In the genomic region with DNA sequence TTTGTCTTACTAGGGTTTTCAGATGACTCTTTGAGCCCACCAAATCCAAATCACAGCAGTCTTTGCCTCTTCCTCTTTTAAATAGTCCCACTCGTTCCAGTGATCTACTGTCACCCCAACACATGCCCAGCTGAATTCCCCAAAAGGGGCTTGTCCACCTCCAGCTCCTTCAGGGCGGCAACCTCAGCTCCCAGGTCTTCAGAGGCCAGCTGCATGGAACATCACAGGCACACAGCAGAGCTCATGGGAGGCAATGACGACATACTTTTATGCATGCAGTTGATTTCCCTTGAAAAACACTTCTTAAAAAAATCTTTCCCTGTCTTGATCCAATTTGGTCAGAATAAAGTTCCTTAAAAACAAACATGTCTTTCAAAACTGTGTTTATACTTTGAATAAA, we compare ENCODE assay signal across 17 cellular contexts.
A peak's percentile ranks its signal among the peaks of the same experiment; 100 is the strongest.
DNase-seq lines count a peak whose midpoint lies in the region; ATAC-seq, FAIRE-seq and TF ChIP-seq lines count a peak whose summit lies in the region.
"Had no signal": no experiment of that assay in that cellular context is flagged by ENCODE, and none has a peak within 500 bp of the region (broad histone marks: within the 10 kb centered on the region; RNA-seq: fewer than 3 reads in every experiment).

No MANE protein-coding gene starts in this region.

- peak; percentile 19 for DNase-seq in GM23338 (ENCODE audit: low spot score)
- no peak for DNase-seq in GM12878 (ENCODE audit: low read depth, low spot score)
- DNase-seq in osteocyte (ENCODE audit: extremely low spot score, unreplicated experiment): no peak
- no peak for DNase-seq in activated CD8-positive, alpha-beta memory T cell treated with anti-CD3 and anti-CD28 coated beads for 24 hours
- DNase-seq in OCI-LY7 (ENCODE audit: low spot score): no peak
- DNase-seq: C1 segment of cervical spinal cord; CD4-positive, alpha-beta T cell; DMS79 treated with DMSO at 0.1 percent for 48 hours; EL; HCEC 1CT; HFFc6 had no signal

- TF ChIP-seq POLR2A in GM12878 (IDR thresholded peaks at IDR 0.05; ENCODE audit: low read depth, low read length): no peak

- in situ Hi-C loops in GM12878 (cut with MboI): no loop called here

- H3K4me2 ChIP-seq in GM23338 (no peak overlapping the region), GM12878 (ENCODE audit: control insufficient read depth, insufficient read depth) (no peak overlapping the region), OCI-LY7 (ENCODE audit: low read length) (no peak overlapping the region)

- H3K27me3 Mint-ChIP-seq in GM23338 (ENCODE audit: insufficient read depth, low read depth, poor library complexity) (peaks cover 79% of the 10 kb centered on the region), nephron (ENCODE audit: low read depth) (no peaks in the 10 kb centered on the region), osteocyte (ENCODE audit: unreplicated experiment) (no peaks in the 10 kb centered on the region)
- H3K27me3 Mint-ChIP-seq: B cell had no signal

- H3K4me3 Mint-ChIP-seq in GM23338 (no peak overlapping the region), nephron (no peak overlapping the region), osteocyte (ENCODE audit: unreplicated experiment) (no peak overlapping the region)
- H3K4me3 Mint-ChIP-seq: B cell; CD4-positive, alpha-beta T cell; HFFc6 had no signal

- no peaks in the 10 kb centered on the region for H3K36me3 Mint-ChIP-seq in GM23338 (ENCODE audit: low read depth)
- H3K36me3 Mint-ChIP-seq in nephron (ENCODE audit: low read depth): peaks cover 3% of the 10 kb centered on the region
- no peaks in the 10 kb centered on the region for H3K36me3 Mint-ChIP-seq in osteocyte (ENCODE audit: unreplicated experiment)

- H3F3A ChIP-seq in GM23338 (replicated peaks; ENCODE audit: low read depth): no peaks in the 10 kb centered on the region

- H3K9me3 ChIP-seq in GM12878 (replicated peaks; ENCODE audit: control insufficient read depth, insufficient read depth, low read length) (no peaks in the 10 kb centered on the region; the same call in 2 of the 3 replicates), OCI-LY7 (ENCODE audit: low read length) (no peaks in the 10 kb centered on the region)

- H3K4me3 ChIP-seq in GM23338 (no peak overlapping the region), GM12878 (no peak overlapping the region), OCI-LY7 (ENCODE audit: low read depth, low read length, poor library complexity, severe bottlenecking) (no peak overlapping the region)

- FAIRE-seq in GM12878 (lab: Jason Lieb, UNC): no peak
- FAIRE-seq: GM19239, HepG2, HTR-8/SVneo had no signal

- no peak overlapping the region for H3K27ac ChIP-seq in GM23338 (ENCODE audit: low read depth)
- H3K27ac ChIP-seq in GM12878 (ENCODE audit: control insufficient read depth, insufficient read depth): 0 out of 2 replicates have a peak overlapping the region, but pooled peaks have one; percentile 13
- H3K27ac ChIP-seq in OCI-LY7 (ENCODE audit: low read depth, low read length, poor library complexity, severe bottlenecking): no peak overlapping the region

- H3K4me1 ChIP-seq in GM23338 (ENCODE audit: insufficient read depth): no peaks in the 10 kb centered on the region; the same call in 1 of the 2 replicates
- H3K4me1 ChIP-seq in GM12878 (ENCODE audit: control insufficient read depth, insufficient read depth, low read length): peaks cover 13% of the 10 kb centered on the region
- H3K4me1 ChIP-seq in OCI-LY7 (ENCODE audit: insufficient read depth, low read length, poor library complexity, severe bottlenecking): no peaks in the 10 kb centered on the region

- no peaks in the 10 kb centered on the region for H3K9me2 ChIP-seq in GM23338 (ENCODE audit: insufficient read depth)
- H3K9me2 ChIP-seq in OCI-LY7 (ENCODE audit: insufficient read depth, low read length): no peaks in the 10 kb centered on the region

- H3K27ac Mint-ChIP-seq in GM23338: no peak overlapping the region
- H3K27ac Mint-ChIP-seq in nephron: peak overlapping the region in 2 of 3 experiments; percentile 11 to 76
- H3K27ac Mint-ChIP-seq in osteocyte (ENCODE audit: unreplicated experiment): peak overlapping the region; percentile 63
- H3K27ac Mint-ChIP-seq: B cell; CD4-positive, alpha-beta T cell; HFFc6 had no signal

- TF ChIP-seq EP300 in GM12878 (IDR thresholded peaks at IDR 0.05; ENCODE audit: borderline replicate concordance in 1 of 2, control insufficient read depth in 1 of 2, low read depth in 2 of 2, low read length in 2 of 2): no peak

- H4K20me1 ChIP-seq in GM23338 (replicated peaks; ENCODE audit: insufficient read depth): no peaks in the 10 kb centered on the region
- no peaks in the 10 kb centered on the region for H4K20me1 ChIP-seq in GM12878 (ENCODE audit: control insufficient read depth, insufficient read depth)
- H4K20me1 ChIP-seq in OCI-LY7 (ENCODE audit: insufficient read depth, low read length): no peaks in the 10 kb centered on the region

- no peaks in the 10 kb centered on the region for H3K9me3 Mint-ChIP-seq in GM23338
- H3K9me3 Mint-ChIP-seq in nephron: no peaks in the 10 kb centered on the region
- H3K9me3 Mint-ChIP-seq in osteocyte (ENCODE audit: unreplicated experiment): no peaks in the 10 kb centered on the region
- H3K9me3 Mint-ChIP-seq: CD4-positive, alpha-beta T cell; HFFc6 had no signal

- RAD21 ChIA-PET in GM12878 (lab: Charles Lee; ENCODE audit: unreplicated experiment): interaction anchor here (0.6 kb wide), 1 partner anchor 158 kb away, joined by 3 read pairs; no protein-coding TSS in a partner anchor

- H3K9ac ChIP-seq in GM12878 (ENCODE audit: control insufficient read depth, insufficient read depth, low read length): no peak overlapping the region

- CTCF ChIA-PET in GM12878 (lab: Yijun Ruan, JAX) (no interaction called here), OCI-LY7 (lab: Charles Lee; ENCODE audit: unreplicated experiment) (no interaction called here)

- WGBS in GM12878 (ENCODE audit: insufficient coverage, insufficient replicate concordance, low lambda C conversion rate, missing lambda C conversion rate): 25% methylated on average over 3 of the region's 3 CpGs

- intact Hi-C loops in GM12878 (cut with micrococcal nuclease; ENCODE audit: unreplicated experiment) (no loop called here), OCI-LY7 (cut with micrococcal nuclease; ENCODE audit: unreplicated experiment) (no loop called here)

- POLR2A ChIA-PET in GM12878 (lab: Charles Lee): no interaction called here
- POLR2A ChIA-PET in OCI-LY7 (lab: Charles Lee): no interaction called here

- H3K36me3 ChIP-seq in GM23338 (ENCODE audit: insufficient read depth) (no peaks in the 10 kb centered on the region), GM12878 (ENCODE audit: control insufficient read depth in 2 of 2, insufficient read depth in 2 of 2, low read length in 1 of 2) (no peaks in the 10 kb centered on the region), OCI-LY7 (ENCODE audit: insufficient read depth, low read length) (no peaks in the 10 kb centered on the region)

- TF ChIP-seq CTCF in GM23338 (conservative IDR thresholded peaks at IDR 0.05; ENCODE audit: low read depth in 2 of 2) (no peak), GM12878 (IDR thresholded peaks at IDR 0.05 in 2 of 3, conservative IDR thresholded peaks at IDR 0.05 in 1 of 3; ENCODE audit: control insufficient read depth in 2 of 3, extremely low read depth in 1 of 3, insufficient read depth in 1 of 3, low read depth in 3 of 3, low read length in 3 of 3) (no peak), nephron (IDR thresholded peaks at IDR 0.05; ENCODE audit: unreplicated experiment in 3 of 3) (no peak), osteocyte (IDR thresholded peaks at IDR 0.05) (no peak), OCI-LY7 (conservative IDR thresholded peaks at IDR 0.05; ENCODE audit: low read length) (no peak)

- SMC1A ChIA-PET in GM12878 (lab: Charles Lee; ENCODE audit: uncharacterized antibody, unreplicated experiment): interaction anchor here (0.9 to 1.3 kb wide), 3 partner anchors 11 to 24 kb away, joined by 3 to 4 read pairs (median 3); no protein-coding TSS in a partner anchor

- ATAC-seq in GM23338 (no peak; the same call in 2 of the 3 replicates), GM12878 (no peak)
- ATAC-seq in activated CD4-positive, CD25-positive, alpha-beta regulatory T cell treated with anti-CD3 and anti-CD28 coated beads, Interleukin-2, amount 50 U/mL, for 24 hours: no peak
- ATAC-seq: HepG2 had no signal

- BruUV-seq in GM12878 (replicated peaks; lab: Mats Ljungman, UMichigan) (no TSS peak), OCI-LY7 (replicated peaks; lab: Mats Ljungman, UMichigan) (no TSS peak)

- H2AFZ ChIP-seq in GM23338: no peak overlapping the region
- peak overlapping the region; percentile 56 for H2AFZ ChIP-seq in GM12878 (ENCODE audit: control insufficient read depth, low read depth, low read length)
- H2AFZ ChIP-seq in OCI-LY7 (ENCODE audit: low read length): no peak overlapping the region

- no peak for TF ChIP-seq RAD21 in GM12878 (IDR thresholded peaks at IDR 0.05; ENCODE audit: insufficient read depth, low read depth, low read length)

- H3K4me1 Mint-ChIP-seq in GM23338: peaks cover 28% of the 10 kb centered on the region
- H3K4me1 Mint-ChIP-seq in nephron: peaks cover 36% of the 10 kb centered on the region
- peaks cover 35% of the 10 kb centered on the region for H3K4me1 Mint-ChIP-seq in osteocyte (ENCODE audit: unreplicated experiment)
- H3K4me1 Mint-ChIP-seq: B cell had no signal

- H3K79me2 ChIP-seq in GM23338 (replicated peaks; ENCODE audit: insufficient read depth) (no peaks in the 10 kb centered on the region), GM12878 (ENCODE audit: control insufficient read depth, insufficient read depth, low read length) (no peaks in the 10 kb centered on the region), OCI-LY7 (ENCODE audit: insufficient read depth, low read depth, low read length) (no peaks in the 10 kb centered on the region)

- H3K27me3 ChIP-seq in GM23338 (ENCODE audit: insufficient read depth): peaks cover 98% of the 10 kb centered on the region
- no peaks in the 10 kb centered on the region for H3K27me3 ChIP-seq in GM12878 (replicated peaks in 1 of 2; ENCODE audit: control insufficient read depth in 2 of 2, insufficient read depth in 2 of 2, low read length in 1 of 2)

TF ChIP-seq in GM23338, 12 proteins besides CTCF, POLR2A, EP300 and RAD21:
- TF ChIP-seq EZH2phosphoT487 (IDR thresholded peaks at IDR 0.05; ENCODE audit: unreplicated experiment) (no peak), ZNF114 (CRISPR knock-in tag; IDR thresholded peaks at IDR 0.05) (no peak), NANOG (IDR thresholded peaks at IDR 0.05; ENCODE audit: borderline replicate concordance) (no peak), POLR2AphosphoS5 (IDR thresholded peaks at IDR 0.05; ENCODE audit: low read depth) (no peak), CREB1 (CRISPR knock-in tag; IDR thresholded peaks at IDR 0.05; ENCODE audit: low read depth) (no peak)
